ENCODE assay signal across 8 cellular contexts in genomic region chr4:69830529-69831269, GRCh38. TPM values are rescaled to one million over a fixed set of nuclear protein-coding genes. Genes with fewer than 3 reads are reported as not detected.
DNase-seq lines count a peak whose midpoint lies in the region; ATAC-seq, FAIRE-seq and TF ChIP-seq lines count a peak whose summit lies in the region.

No MANE protein-coding gene starts in this region.

- no peak overlapping the region for H3K4me3 ChIP-seq in keratinocyte (ENCODE audit: control insufficient read depth in 2 of 3, extremely low read depth in 1 of 3, insufficient read depth in 2 of 3, low read depth in 1 of 3, low read length in 3 of 3)

- H3K27ac Mint-ChIP-seq in T-helper 2 cell treated with Interferon-gamma antibody and Interleukin-4, amounts not matched to agents 5 μg/mL and 100 μg/mL, for 36 hours = no peak overlapping the region

- no peak overlapping the region for H3K4me2 ChIP-seq in keratinocyte (ENCODE audit: control insufficient read depth, extremely low read depth, insufficient read depth, low read depth, low read length)

- DNase-seq in COR-L47 (lab: John Stamatoyannopoulos, UW) = peak; percentile 79
- DNase-seq in H4 (ENCODE audit: low spot score) = peak; percentile 22
- peak; percentile 69 for DNase-seq in NOMO-1 treated with DMSO at 0.1 percent for 48 hours (lab: John Stamatoyannopoulos, UW; ENCODE audit: unreplicated experiment)
- no peak for DNase-seq in keratinocyte (ENCODE audit: low read depth, low spot score)
- DNase-seq in inferior parietal cortex (ENCODE audit: extremely low spot score) = no peak
- no peak for DNase-seq in T-helper 2 cell treated with Interferon-gamma antibody and Interleukin-4, amounts not matched to agents 5 μg/mL and 100 μg/mL, for 36 hours (ENCODE audit: low spot score)
- no peak for DNase-seq in HuH-7 (ENCODE audit: low spot score)

- no peak for TF ChIP-seq CTCF in keratinocyte (optimal IDR thresholded peaks at IDR 0.05 in 1 of 3, IDR thresholded peaks at IDR 0.05 in 1 of 3, conservative IDR thresholded peaks at IDR 0.05 in 1 of 3; ENCODE audit: extremely low read depth in 1 of 3, insufficient read depth in 2 of 3, low read length in 3 of 3)

- no peaks in the 10 kb centered on the region for H3K9me3 Mint-ChIP-seq in T-helper 2 cell treated with Interferon-gamma antibody and Interleukin-4, amounts not matched to agents 5 μg/mL and 100 μg/mL, for 36 hours

- peak overlapping the region; percentile 54 for H2AFZ ChIP-seq in keratinocyte (ENCODE audit: control insufficient read depth, low read length)

- no peaks in the 10 kb centered on the region for H3K27me3 ChIP-seq in keratinocyte (ENCODE audit: control insufficient read depth, extremely low read depth, insufficient read depth, low read length)

- no peak for ATAC-seq in HG03439 (IDR thresholded peaks at IDR 0.05; ENCODE audit: unreplicated experiment)

- peaks cover 10% of the 10 kb centered on the region for H3K4me1 Mint-ChIP-seq in T-helper 2 cell treated with Interferon-gamma antibody and Interleukin-4, amounts not matched to agents 5 μg/mL and 100 μg/mL, for 36 hours (ENCODE audit: low read depth)

- H4K20me1 ChIP-seq in keratinocyte (ENCODE audit: control insufficient read depth, extremely low read depth, insufficient read depth, low read length) = no peaks in the 10 kb centered on the region

- peaks cover 3% of the 10 kb centered on the region for H3K4me1 ChIP-seq in keratinocyte (ENCODE audit: control insufficient read depth, extremely low read depth, insufficient read depth, low read length)

- no peak overlapping the region for H3K4me3 Mint-ChIP-seq in T-helper 2 cell treated with Interferon-gamma antibody and Interleukin-4, amounts not matched to agents 5 μg/mL and 100 μg/mL, for 36 hours

- H3K27ac ChIP-seq in keratinocyte (ENCODE audit: control insufficient read depth, insufficient read depth, low read length) = no peak overlapping the region

- FAIRE-seq in keratinocyte (lab: Jason Lieb, UNC) = no peak

- no peaks in the 10 kb centered on the region for H3K9me1 ChIP-seq in keratinocyte (ENCODE audit: control insufficient read depth, extremely low read depth, insufficient read depth, low read length)

- H3K36me3 ChIP-seq in keratinocyte (ENCODE audit: control insufficient read depth in 2 of 2, extremely low read depth in 1 of 2, insufficient read depth in 2 of 2, low read length in 2 of 2) = no peaks in the 10 kb centered on the region

- no peaks in the 10 kb centered on the region for H3K9me3 ChIP-seq in keratinocyte (ENCODE audit: control insufficient read depth, low read depth, low read length)

- H3K9ac ChIP-seq in keratinocyte (ENCODE audit: control insufficient read depth, extremely low read depth, insufficient read depth, low read length) = no peak overlapping the region

- H3K79me2 ChIP-seq in keratinocyte (ENCODE audit: control insufficient read depth, insufficient read depth, low read length) = no peaks in the 10 kb centered on the region

- H3K27me3 Mint-ChIP-seq in T-helper 2 cell treated with Interferon-gamma antibody and Interleukin-4, amounts not matched to agents 5 μg/mL and 100 μg/mL, for 36 hours (ENCODE audit: low read depth) = peaks cover 2% of the 10 kb centered on the region

- dilution Hi-C loops in keratinocyte (cut with MboI; ENCODE audit: extremely low pct_ligation_motif_present, low sequenced_read_pairs) = no loop called here

- no peaks in the 10 kb centered on the region for H3K36me3 Mint-ChIP-seq in T-helper 2 cell treated with Interferon-gamma antibody and Interleukin-4, amounts not matched to agents 5 μg/mL and 100 μg/mL, for 36 hours (ENCODE audit: low read depth)

RNA-seq across cellular contexts. Expression of gene SULT1E1, which starts 29.2 kb away (rescaled TPM):
- total RNA-seq in H4 (2014; rRNA removed; shearing (Covaris generic)) = 1.6 and 3.1 TPM in 2 replicates
- polyA plus RNA-seq in keratinocyte = 1.2 to 4.6 TPM (median 4.5 TPM) in 3 replicates
- 2.4 TPM for polyA plus RNA-seq in keratinocyte (2011; ENCODE audit: low read depth)
- 1.5 and 3.4 TPM in 2 replicates for polyA plus RNA-seq in keratinocyte (2011; cell fraction: cytosol; rRNA removed)
- 8.9 and 10.1 TPM in 2 replicates for polyA plus RNA-seq in keratinocyte (2011; cell fraction: nucleus; rRNA removed)
- 0.96 and 4.3 TPM in 2 replicates for polyA plus RNA-seq in keratinocyte (2012; ENCODE audit: low replicate concordance)
- 1.5 to 1.7 TPM in 2 of 3 replicates, not detected in the other for polyA minus RNA-seq in keratinocyte
- not detected for polyA minus RNA-seq in keratinocyte (2011; cell fraction: cytosol; rRNA and poly(A)+ RNA removed)
- 4.5 and 7.0 TPM in 2 replicates for polyA minus RNA-seq in keratinocyte (2011; cell fraction: nucleus; rRNA and poly(A)+ RNA removed)

Comparison
In these comparisons a context has a peak if more than half of its experiments do, and no peak if none do; other contexts are left out.
1. DNase-seq: peak in COR-L47 (single experiment), H4 (single experiment) and NOMO-1 treated with DMSO at 0.1 percent for 48 hours (single experiment); none in keratinocyte (single experiment), inferior parietal cortex (single experiment), T-helper 2 cell treated with Interferon-gamma antibody and Interleukin-4, amounts not matched to agents 5 μg/mL and 100 μg/mL, for 36 hours (single experiment) and HuH-7 (single experiment).